8 cellular contexts compared by ENCODE assay signal in the genomic region with DNA sequence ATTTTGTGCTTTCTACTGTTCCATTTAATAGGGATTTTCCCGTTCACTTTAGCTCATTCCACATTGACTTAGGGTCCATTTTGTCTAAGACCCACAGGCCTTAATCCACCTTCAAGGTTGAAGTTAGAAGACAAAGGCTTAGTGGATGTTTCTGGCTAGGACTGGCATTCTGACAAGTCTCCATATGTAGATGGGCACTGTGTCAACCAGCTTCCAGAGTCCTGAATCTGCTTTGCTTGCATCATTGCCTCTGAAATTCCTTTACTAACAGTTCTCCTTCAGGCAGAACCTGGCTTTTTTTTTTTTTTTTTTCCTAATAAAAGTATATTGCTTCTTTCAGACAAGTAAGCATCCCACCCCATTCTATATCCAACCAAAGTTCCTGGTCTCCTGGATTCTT.
A peak's percentile ranks its signal among the peaks of the same experiment; 100 is the strongest.
DNase-seq lines count a peak whose midpoint lies in the region; ATAC-seq, FAIRE-seq and TF ChIP-seq lines count a peak whose summit lies in the region.

No MANE protein-coding gene starts in this region.

- no peaks in the 10 kb centered on the region for H3K27me3 Mint-ChIP-seq in naive thymus-derived CD8-positive, alpha-beta T cell

- H3K36me3 ChIP-seq in BLaER1 (no peaks in the 10 kb centered on the region), bronchial epithelial cell (ENCODE audit: control insufficient read depth, insufficient read depth, low read length) (no peaks in the 10 kb centered on the region)

- no peaks in the 10 kb centered on the region for H4K20me1 ChIP-seq in BLaER1

- no peak overlapping the region for H3K27ac ChIP-seq in BLaER1

- H3K27ac Mint-ChIP-seq in naive thymus-derived CD8-positive, alpha-beta T cell: peak overlapping the region; percentile 74 to 99 (median 94)

- no peaks in the 10 kb centered on the region for H3K27me3 ChIP-seq in BLaER1
- H3K27me3 ChIP-seq in bronchial epithelial cell (ENCODE audit: control insufficient read depth, insufficient read depth, low read length): no peaks in the 10 kb centered on the region

- peak overlapping the region; percentile 29; the same call in 1 of the 2 replicates for H3K4me2 ChIP-seq in BLaER1

- H3K4me1 ChIP-seq in BLaER1: peaks cover 23% of the 10 kb centered on the region

- POLR2A ChIA-PET in naive thymus-derived CD8-positive, alpha-beta T cell (lab: Charles Lee): interaction anchor here (0.7 to 3.5 kb wide), 13 partner anchors 8 to 117 kb away, joined by 3 to 31 read pairs (median 9); partner anchors contain the start of genes BBIP1, PDCD4 and SHOC2

- peak overlapping the region in 9 of 10 donors; percentile 46 to 82 (median 74) for H3K4me3 Mint-ChIP-seq in naive thymus-derived CD8-positive, alpha-beta T cell

- DNase-seq in HTR-8/SVneo (ENCODE audit: insufficient read length, low spot score) (peak; percentile 7), bronchial epithelial cell (ENCODE audit: low read depth) (peak; percentile 66), middle frontal gyrus (ENCODE audit: extremely low spot score, low spot score) (no peak), NCI-H1417 treated with DMSO at 0.1 percent for 48 hours (lab: John Stamatoyannopoulos, UW) (no peak), putamen (ENCODE audit: low spot score) (no peak)
- no peak for DNase-seq in naive thymus-derived CD8-positive, alpha-beta T cell

- H3K9ac ChIP-seq in BLaER1: no peak overlapping the region

- no peak for TF ChIP-seq CTCF in bronchial epithelial cell (IDR thresholded peaks at IDR 0.05; ENCODE audit: insufficient read depth, low read length, severe bottlenecking)

- H3K36me3 Mint-ChIP-seq in naive thymus-derived CD8-positive, alpha-beta T cell: no peaks in the 10 kb centered on the region

- no peak for FAIRE-seq in HTR-8/SVneo (lab: Jason Lieb, UNC)
- no peak for FAIRE-seq in bronchial epithelial cell (lab: Jason Lieb, UNC)

- ATAC-seq in naive thymus-derived CD8-positive, alpha-beta T cell: no peak
- no peak for ATAC-seq in HG03432 (IDR thresholded peaks at IDR 0.05; ENCODE audit: unreplicated experiment)

- H3K4me3 ChIP-seq in BLaER1: no peak overlapping the region
- H3K4me3 ChIP-seq in bronchial epithelial cell (ENCODE audit: low read depth, low read length): no peak overlapping the region

- peaks cover 21 to 68% (median 38%) of the 10 kb centered on the region in 4 donors for H3K4me1 Mint-ChIP-seq in naive thymus-derived CD8-positive, alpha-beta T cell

- H3K9me3 ChIP-seq in BLaER1: no peaks in the 10 kb centered on the region

- H3K9me3 Mint-ChIP-seq in naive thymus-derived CD8-positive, alpha-beta T cell: no peaks in the 10 kb centered on the region

Comparison
In these comparisons a context has a peak if more than half of its experiments do, and no peak if none do; other contexts are left out.
1. DNase-seq: peak in HTR-8/SVneo (single experiment) and bronchial epithelial cell (single experiment); none in naive thymus-derived CD8-positive, alpha-beta T cell (0 of 10), middle frontal gyrus (single experiment), NCI-H1417 treated with DMSO at 0.1 percent for 48 hours (single experiment) and putamen (single experiment).